ENCODE assay signal across 20 cellular contexts in genomic region chrX:41480508-41481260, GRCh38. TPM values are rescaled to one million over a fixed set of nuclear protein-coding genes. Genes with fewer than 3 reads are reported as not detected.
"Had no signal": no experiment of that assay in that cellular context is flagged by ENCODE, and none has a peak within 500 bp of the region (broad histone marks: within the 10 kb centered on the region; RNA-seq: fewer than 3 reads in every experiment).

No MANE protein-coding gene starts in this region.

- H3K4me3 Mint-ChIP-seq: activated CD4-positive, alpha-beta memory T cell treated with anti-CD3 and anti-CD28 coated beads for 36 hours; activated naive CD8-positive, alpha-beta T cell; activated T-helper 1 cell treated with anti-CD3 and anti-CD28 coated beads, Interleukin-12 subunit alpha, Interleukin-12 subunit beta, Interleukin-2, Interleukin-4 antibody, amounts not matched to agents 30 ng/mL and 10 ng/mL and 1 ng/mL, durations not matched to agents 14 hours and 24 hours and 36 hours; effector memory CD8-positive, alpha-beta T cell; natural killer cell; stimulated activated naive B cell treated with anti-CD40 and anti-IgM and Interleukin-4, amounts not matched to agents 10 μg/mL and 1 μg/mL and 100 μg/mL, for 72 hours; WTC11 had no signal

- H3K4me3 ChIP-seq: cardiac muscle cell, sigmoid colon, spleen had no signal

- H3K27me3 ChIP-seq: cardiac muscle cell, sigmoid colon, spleen had no signal

- DNase-seq: activated CD4-positive, alpha-beta T cell treated with anti-CD3 and anti-CD28 coated beads for 4 hours; activated gamma-delta T cell treated with Interleukin-2 at 50 U/mL for 16 hours; activated T-cell treated with anti-CD3 and anti-CD28 coated beads for 4 hours; effector memory CD8-positive, alpha-beta T cell; foreskin fibroblast; natural killer cell; sigmoid colon; spleen; stimulated activated naive B cell treated with anti-CD40 and anti-IgM and Interleukin-4, amounts not matched to agents 10 μg/mL and 1 μg/mL and 100 μg/mL, for 72 hours had no signal

- ATAC-seq: effector memory CD8-positive, alpha-beta T cell; natural killer cell; stimulated activated naive B cell treated with anti-CD40 and anti-IgM and Interleukin-4, amounts not matched to agents 10 μg/mL and 1 μg/mL and 100 μg/mL, for 72 hours had no signal

- H3K36me3 Mint-ChIP-seq: activated CD4-positive, alpha-beta memory T cell treated with anti-CD3 and anti-CD28 coated beads for 36 hours; activated naive CD8-positive, alpha-beta T cell; natural killer cell; WTC11 had no signal

- H3K9me3 Mint-ChIP-seq: activated CD4-positive, alpha-beta memory T cell treated with anti-CD3 and anti-CD28 coated beads for 36 hours; activated T-helper 1 cell treated with anti-CD3 and anti-CD28 coated beads, Interleukin-12 subunit alpha, Interleukin-12 subunit beta, Interleukin-2, Interleukin-4 antibody, amounts not matched to agents 30 ng/mL and 10 ng/mL and 1 ng/mL, durations not matched to agents 14 hours and 24 hours and 36 hours; effector memory CD8-positive, alpha-beta T cell; natural killer cell; WTC11 had no signal

- H3K27ac ChIP-seq: cardiac muscle cell, epithelial cell of prostate, sigmoid colon, spleen had no signal

- H3K4me1 ChIP-seq: sigmoid colon, spleen had no signal

- H3K27ac Mint-ChIP-seq: activated CD4-positive, alpha-beta memory T cell treated with anti-CD3 and anti-CD28 coated beads for 36 hours; activated naive CD8-positive, alpha-beta T cell; activated T-helper 1 cell treated with anti-CD3 and anti-CD28 coated beads, Interleukin-12 subunit alpha, Interleukin-12 subunit beta, Interleukin-2, Interleukin-4 antibody, amounts not matched to agents 30 ng/mL and 10 ng/mL and 1 ng/mL, durations not matched to agents 14 hours and 24 hours and 36 hours; effector memory CD8-positive, alpha-beta T cell; natural killer cell; stimulated activated naive B cell treated with anti-CD40 and anti-IgM and Interleukin-4, amounts not matched to agents 10 μg/mL and 1 μg/mL and 100 μg/mL, for 72 hours; WTC11 had no signal

- H3K27me3 Mint-ChIP-seq: activated CD4-positive, alpha-beta memory T cell treated with anti-CD3 and anti-CD28 coated beads for 36 hours; activated naive CD8-positive, alpha-beta T cell; effector memory CD8-positive, alpha-beta T cell; stimulated activated naive B cell treated with anti-CD40 and anti-IgM and Interleukin-4, amounts not matched to agents 10 μg/mL and 1 μg/mL and 100 μg/mL, for 72 hours had no signal

- H3K4me1 Mint-ChIP-seq: natural killer cell; stimulated activated naive B cell treated with anti-CD40 and anti-IgM and Interleukin-4, amounts not matched to agents 10 μg/mL and 1 μg/mL and 100 μg/mL, for 72 hours had no signal

- H3K36me3 ChIP-seq: cardiac muscle cell, sigmoid colon, spleen had no signal

- H3K9me3 ChIP-seq: sigmoid colon had no signal

RNA-seq across cellular contexts. Expression of gene NYX, which starts 33.5 kb away (rescaled TPM):
- total RNA-seq: activated CD4-positive, alpha-beta memory T cell treated with anti-CD3 and anti-CD28 coated beads for 36 hours; activated T-helper 1 cell treated with anti-CD3 and anti-CD28 coated beads, Interleukin-12 subunit alpha, Interleukin-12 subunit beta, Interleukin-2, Interleukin-4 antibody, amounts not matched to agents 30 ng/mL and 10 ng/mL and 1 ng/mL, durations not matched to agents 14 hours and 24 hours and 36 hours; chondrocyte; dermis blood vessel endothelial cell; glomerular endothelial cell; lower leg skin; natural killer cell; sigmoid colon; urinary bladder had no signal
- polyA plus RNA-seq: urinary bladder had no signal
